In the genomic region with DNA sequence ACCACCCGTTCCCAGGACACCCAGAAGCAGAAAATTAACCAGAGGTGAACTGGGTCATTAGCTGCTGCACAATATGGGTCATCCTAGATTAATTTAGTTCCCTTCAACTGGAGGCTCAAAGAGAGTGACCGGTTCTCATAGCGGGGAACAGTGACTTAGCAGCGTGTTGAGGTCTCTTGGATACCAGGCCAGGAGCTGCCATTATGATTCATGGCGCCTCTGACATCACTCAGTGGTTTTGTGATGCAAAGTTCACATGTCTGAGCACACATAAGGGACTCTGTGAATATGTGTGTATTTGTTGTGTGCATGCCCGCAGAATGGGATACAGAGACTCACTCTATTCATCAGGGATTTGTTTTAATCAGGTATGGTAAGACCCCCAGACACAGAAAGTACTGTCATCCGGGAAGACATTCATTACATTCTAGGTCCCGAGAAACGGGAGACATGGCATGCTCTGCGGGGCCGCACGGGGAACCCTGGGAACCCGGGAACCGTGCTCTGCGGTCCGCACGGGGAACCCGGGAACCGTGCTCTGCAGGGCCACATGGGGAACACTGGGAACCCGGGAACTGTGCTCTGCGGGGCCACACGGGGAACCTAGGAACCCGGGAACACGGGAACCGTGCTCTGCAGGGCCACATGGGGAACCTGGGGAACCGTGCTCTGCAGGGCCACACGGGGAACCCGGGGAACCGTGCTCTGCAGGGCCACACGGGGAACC, we compare ENCODE assay signal across 15 cellular contexts.
"Had no signal": no experiment of that assay in that cellular context is flagged by ENCODE, and none has a peak within 500 bp of the region (broad histone marks: within the 10 kb centered on the region; RNA-seq: fewer than 3 reads in every experiment).

No MANE protein-coding gene starts in this region.

- H3K9me3 ChIP-seq: heart left ventricle, pancreas, thyroid gland had no signal

- H3K27ac ChIP-seq: brain microvascular endothelial cell, heart left ventricle, pancreas, thyroid gland had no signal

- H3K4me3 ChIP-seq: heart left ventricle, lung, pancreas, thyroid gland had no signal

- H3K27me3 ChIP-seq: brain microvascular endothelial cell, pancreas, thyroid gland had no signal

- DNase-seq: activated CD4-positive, alpha-beta T cell treated with anti-CD3 and anti-CD28 coated beads, Interleukin-2, amount 10 ng/mL, durations not matched to agents 24 days and 14 days; activated CD4-positive, CD25-positive, alpha-beta regulatory T cell; activated CD8-positive, alpha-beta memory T cell treated with anti-CD3 and anti-CD28 coated beads for 24 hours; activated gamma-delta T cell treated with Interleukin-2 at 50 U/mL for 16 hours; amniotic stem cell; cortex of kidney; effector CD8-positive, alpha-beta T cell; left cardiac atrium; pancreas; T-helper 2 cell had no signal

- H3K4me1 ChIP-seq: pancreas, thyroid gland had no signal

- ATAC-seq: left cardiac atrium; stimulated activated memory B cell treated with anti-CD40 and anti-IgM and Interleukin-4, amounts not matched to agents 10 μg/mL and 1 μg/mL and 100 μg/mL, for 72 hours had no signal

- H3K36me3 ChIP-seq: brain microvascular endothelial cell, heart left ventricle, pancreas, thyroid gland had no signal
